ENCODE assay signal across 8 cellular contexts in genomic region chr17:2049333-2050245, GRCh38. TPM values are rescaled to one million over a fixed set of nuclear protein-coding genes. Genes with fewer than 3 reads are reported as not detected.
A peak's percentile ranks its signal among the peaks of the same experiment; 100 is the strongest.
DNase-seq lines count a peak whose midpoint lies in the region; ATAC-seq and TF ChIP-seq lines count a peak whose summit lies in the region.

No MANE protein-coding gene starts in this region.

- H3K4me3 ChIP-seq in epithelial cell of proximal tubule (ENCODE audit: low read depth, low read length) (peak overlapping the region; percentile 66), muscle layer of colon (ENCODE audit: low read depth in 1 of 2, low read length in 2 of 2) (peak overlapping the region; percentile 66 to 80)

- H3K9me3 ChIP-seq in muscle layer of colon (ENCODE audit: low read length), result no peaks in the 10 kb centered on the region

- peak overlapping the region; percentile 44 for H3K9ac ChIP-seq in muscle layer of colon (ENCODE audit: low read length)

- H3K27ac ChIP-seq in muscle layer of colon (ENCODE audit: low read depth, low read length), result no peak overlapping the region

- peak; percentile 55 for DNase-seq in SIG-M5 treated with dmso at 0.1 percent for 504 hours (lab: John Stamatoyannopoulos, UW; ENCODE audit: unreplicated experiment)
- no peak for DNase-seq in SIG-M5 (lab: John Stamatoyannopoulos, UW)
- peak; percentile 56 for DNase-seq in NOMO-1 treated with DMSO at 0.1 percent for 48 hours (lab: John Stamatoyannopoulos, UW; ENCODE audit: unreplicated experiment)
- DNase-seq in activated T-cell treated with anti-CD3 and anti-CD28 coated beads for 4 hours, result peak; percentile 94
- DNase-seq in epithelial cell of proximal tubule (ENCODE audit: low read depth), result no peak
- DNase-seq in stimulated activated CD8-positive, alpha-beta memory T cell treated with anti-CD3 and anti-CD28 coated beads, Interleukin-7, amount 100 ng/mL, for 1 hour (ENCODE audit: low read depth in 2 of 2), result peak; percentile 84 to 87

- peaks cover 2% of the 10 kb centered on the region for H3K36me3 ChIP-seq in muscle layer of colon (ENCODE audit: insufficient read depth, low read length)

- TF ChIP-seq CTCF in epithelial cell of proximal tubule (conservative IDR thresholded peaks at IDR 0.05; ENCODE audit: low read depth, low read length), result no peak

- peaks cover 19% of the 10 kb centered on the region for H3K4me1 ChIP-seq in muscle layer of colon (ENCODE audit: insufficient read depth, low read length)

- peak; percentile 39 for ATAC-seq in HG03066 (IDR thresholded peaks at IDR 0.05; ENCODE audit: low read depth, unreplicated experiment)

- peaks cover 14 to 26% of the 10 kb centered on the region in 2 donors for H3K27me3 ChIP-seq in muscle layer of colon (ENCODE audit: control insufficient read depth in 1 of 2, insufficient read depth in 2 of 2, low read length in 2 of 2)

RNA-seq across cellular contexts. Expression of gene HIC1, which starts 5.3 kb away (rescaled TPM):
- 2.7 and 4.1 TPM in 2 replicates for total RNA-seq in epithelial cell of proximal tubule

RNA-seq across cellular contexts. Expression of gene OVCA2, which starts 7.8 kb away (rescaled TPM):
- total RNA-seq in epithelial cell of proximal tubule, result 55.4 and 60.9 TPM in 2 replicates

RNA-seq across cellular contexts. Expression of gene DPH1, which starts 19.6 kb away (rescaled TPM):
- total RNA-seq in epithelial cell of proximal tubule, result 30.8 and 33.1 TPM in 2 replicates

RNA-seq across cellular contexts. Expression of gene RTN4RL1, which starts 24.5 kb away (rescaled TPM):
- not detected in 2 replicates for total RNA-seq in epithelial cell of proximal tubule

Comparison
In these comparisons a context has a peak if more than half of its experiments do, and no peak if none do; other contexts are left out.
1. DNase-seq: peak in SIG-M5 treated with dmso at 0.1 percent for 504 hours (single experiment), NOMO-1 treated with DMSO at 0.1 percent for 48 hours (single experiment), activated T-cell treated with anti-CD3 and anti-CD28 coated beads for 4 hours (single experiment) and stimulated activated CD8-positive, alpha-beta memory T cell treated with anti-CD3 and anti-CD28 coated beads, Interleukin-7, amount 100 ng/mL, for 1 hour (2 of 2); none in SIG-M5 (single experiment) and epithelial cell of proximal tubule (single experiment).